8 cellular contexts compared by ENCODE assay signal in the genomic region with DNA sequence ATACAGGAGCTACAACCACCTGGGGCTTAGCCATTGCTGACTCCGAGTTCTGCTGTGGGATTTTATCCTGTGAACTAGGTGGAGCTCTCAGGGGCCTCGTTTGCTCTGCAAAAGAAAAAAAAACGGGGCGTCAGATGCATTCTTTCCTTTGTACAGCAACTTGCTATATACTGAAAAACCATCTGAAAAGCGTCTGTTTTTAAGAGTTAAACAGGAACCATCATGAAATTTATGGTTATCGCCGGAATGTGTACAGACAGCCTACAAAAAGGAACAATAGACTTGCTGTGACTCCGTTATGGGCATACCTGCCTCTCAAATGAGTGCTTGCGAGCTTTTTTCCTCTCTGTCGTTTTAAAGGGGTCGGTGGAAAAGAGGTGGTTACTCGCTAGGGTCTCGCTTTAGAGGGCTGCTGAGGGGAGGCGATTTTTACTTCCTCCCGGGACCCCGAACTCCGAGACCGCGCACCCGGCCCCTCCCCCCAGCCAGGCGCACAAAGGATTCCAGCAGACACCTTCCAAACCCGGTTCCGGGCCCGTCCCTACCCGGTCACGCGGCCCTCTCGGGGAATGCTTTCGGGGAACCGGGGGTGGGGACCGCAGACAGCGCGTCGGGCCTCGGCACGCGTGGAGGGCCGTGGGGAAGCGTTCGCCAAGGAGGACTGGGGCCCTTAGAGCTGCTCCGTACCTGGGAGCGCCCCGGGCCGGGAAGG. TPM values are rescaled to one million over a fixed set of nuclear protein-coding genes. Genes with fewer than 3 reads are reported as not detected.
DNase-seq lines count a peak whose midpoint lies in the region; ATAC-seq and TF ChIP-seq lines count a peak whose summit lies in the region.

No MANE protein-coding gene starts in this region.

- H3K9me3 Mint-ChIP-seq in activated B cell treated with CpG ODN at 0.5 μM for 24 hours: no peaks in the 10 kb centered on the region

- peaks cover 8% of the 10 kb centered on the region for H3K36me3 Mint-ChIP-seq in activated B cell treated with CpG ODN at 0.5 μM for 24 hours (ENCODE audit: low read depth)

- peak; percentile 48 for DNase-seq in G401 (ENCODE audit: low spot score)
- peak; percentile 20 for DNase-seq in NCI-H146 treated with DMSO at 0.1 percent for 48 hours (lab: John Stamatoyannopoulos, UW; ENCODE audit: unreplicated experiment)
- DNase-seq in activated B cell treated with CpG ODN at 0.5 μM for 24 hours: no peak
- peak; percentile 77 for DNase-seq in colonic mucosa
- DNase-seq in left lobe of liver (ENCODE audit: low spot score): peak; percentile 75
- peak; percentile 60 to 64 for DNase-seq in stimulated activated CD4-positive, alpha-beta T cell treated with anti-CD3 and anti-CD28 coated beads, Interleukin-2, amount 100 ng/mL, for 24 hours
- no peak for DNase-seq in COR-L47 (lab: John Stamatoyannopoulos, UW)

- H3K9me3 ChIP-seq in HEK293 (ENCODE audit: control insufficient read depth, insufficient read depth, low read depth, low read length): no peaks in the 10 kb centered on the region
- no peaks in the 10 kb centered on the region for H3K9me3 ChIP-seq in colonic mucosa

- H3K4me1 ChIP-seq in HEK293 (ENCODE audit: control insufficient read depth, insufficient read depth, low read length) (peaks cover 18% of the 10 kb centered on the region; the same call in 1 of the 2 replicates), colonic mucosa (peaks cover 15% of the 10 kb centered on the region)

- H3K4me3 ChIP-seq in HEK293 (ENCODE audit: low read depth, low read length) (peak overlapping the region; percentile 100), colonic mucosa (peak overlapping the region; percentile 78)

- POLR2A ChIA-PET in HEK293 (lab: Yijun Ruan, JAX) (interaction anchor here (0.8 to 2.3 kb wide), 4 partner anchors 41 to 131 kb away, joined by 3 to 15 read pairs (median 6); a partner anchor contains a TSS), activated B cell treated with CpG ODN at 0.5 μM for 24 hours (lab: Charles Lee) (interaction anchor here (0.6 to 4.4 kb wide), 8 partner anchors 41 to 607 kb away, joined by 3 to 59 read pairs (median 7); a partner anchor contains a TSS)

- H3K27me3 ChIP-seq in colonic mucosa: no peaks in the 10 kb centered on the region

- in situ Hi-C loops in G401 (cut with HindIII; ENCODE audit: low sequenced_read_pairs): no loop called here

- no peak for ATAC-seq in activated B cell treated with CpG ODN at 0.5 μM for 24 hours (ENCODE audit: low read depth)
- peak; percentile 59 for ATAC-seq in left lobe of liver

- CTCF ChIA-PET in HEK293 (lab: Yijun Ruan, JAX): interaction anchor here (0.6 to 2.4 kb wide), 4 partner anchors 32 to 170 kb away, joined by 3 to 12 read pairs (median 4); no protein-coding TSS in a partner anchor
- CTCF ChIA-PET in activated B cell treated with CpG ODN at 0.5 μM for 24 hours (lab: Charles Lee): interaction anchor here (0.9 to 3.3 kb wide), 3 partner anchors 41 to 73 kb away, joined by 3 to 19 read pairs (median 3); a partner anchor contains a TSS

- H3K36me3 ChIP-seq in HEK293 (ENCODE audit: control insufficient read depth in 2 of 2, insufficient read depth in 1 of 2, low read length in 2 of 2): peaks cover 39 to 42% of the 10 kb centered on the region in 2 experiments
- H3K36me3 ChIP-seq in colonic mucosa: no peaks in the 10 kb centered on the region

- H3K4me3 Mint-ChIP-seq in activated B cell treated with CpG ODN at 0.5 μM for 24 hours: peak overlapping the region; percentile 88

- H3K27ac ChIP-seq in HEK293 (ENCODE audit: extremely low read depth, low read depth, low read length): peak overlapping the region; percentile 97
- H3K27ac ChIP-seq in colonic mucosa: peak overlapping the region; percentile 99

- H3K4me1 Mint-ChIP-seq in activated B cell treated with CpG ODN at 0.5 μM for 24 hours: peaks cover 22% of the 10 kb centered on the region

- peak overlapping the region; percentile 73 to 88 for H3K9ac ChIP-seq in colonic mucosa (ENCODE audit: low read depth in 2 of 2, low read length in 2 of 2)

- H3K27me3 Mint-ChIP-seq in activated B cell treated with CpG ODN at 0.5 μM for 24 hours: no peaks in the 10 kb centered on the region

- H3K27ac Mint-ChIP-seq in activated B cell treated with CpG ODN at 0.5 μM for 24 hours: peak overlapping the region; percentile 88

- TF ChIP-seq CTCF in HEK293 (tag by site-specific recombination; IDR thresholded peaks at IDR 0.05) (no peak; the same call in 1 of the 2 replicates), activated B cell treated with CpG ODN at 0.5 μM for 24 hours (IDR thresholded peaks at IDR 0.05) (no peak), colonic mucosa (IDR thresholded peaks at IDR 0.05) (no peak)

- intact Hi-C loops in activated B cell treated with CpG ODN at 0.5 μM for 24 hours (cut with micrococcal nuclease) (loop anchor here (1.0 to 5.0 kb wide), 10 partner anchors 41 to 1652 kb away; a partner anchor contains a TSS), colonic mucosa (cut with DNase I) (loop anchor here (5.0 to 10.0 kb wide), 2 partner anchors 46 to 71 kb away; a partner anchor contains a TSS)

TF ChIP-seq in HEK293, 187 proteins besides CTCF, POLR2A, EP300 and RAD21 (continues in another document):
- TF ChIP-seq, protein P1, sequence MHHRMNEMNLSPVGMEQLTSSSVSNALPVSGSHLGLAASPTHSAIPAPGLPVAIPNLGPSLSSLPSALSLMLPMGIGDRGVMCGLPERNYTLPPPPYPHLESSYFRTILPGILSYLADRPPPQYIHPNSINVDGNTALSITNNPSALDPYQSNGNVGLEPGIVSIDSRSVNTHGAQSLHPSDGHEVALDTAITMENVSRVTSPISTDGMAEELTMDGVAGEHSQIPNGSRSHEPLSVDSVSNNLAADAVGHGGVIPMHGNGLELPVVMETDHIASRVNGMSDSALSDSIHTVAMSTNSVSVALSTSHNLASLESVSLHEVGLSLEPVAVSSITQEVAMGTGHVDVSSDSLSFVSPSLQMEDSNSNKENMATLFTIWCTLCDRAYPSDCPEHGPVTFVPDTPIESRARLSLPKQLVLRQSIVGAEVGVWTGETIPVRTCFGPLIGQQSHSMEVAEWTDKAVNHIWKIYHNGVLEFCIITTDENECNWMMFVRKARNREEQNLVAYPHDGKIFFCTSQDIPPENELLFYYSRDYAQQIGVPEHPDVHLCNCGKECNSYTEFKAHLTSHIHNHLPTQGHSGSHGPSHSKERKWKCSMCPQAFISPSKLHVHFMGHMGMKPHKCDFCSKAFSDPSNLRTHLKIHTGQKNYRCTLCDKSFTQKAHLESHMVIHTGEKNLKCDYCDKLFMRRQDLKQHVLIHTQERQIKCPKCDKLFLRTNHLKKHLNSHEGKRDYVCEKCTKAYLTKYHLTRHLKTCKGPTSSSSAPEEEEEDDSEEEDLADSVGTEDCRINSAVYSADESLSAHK (tag by site-specific recombination; IDR thresholded peaks at IDR 0.05): no peak
- TF ChIP-seq ZNF121 (tag by site-specific recombination; IDR thresholded peaks at IDR 0.05) (peak; percentile 76), ZFP37 (tag by site-specific recombination; IDR thresholded peaks at IDR 0.05) (peak; percentile 55; the same call in 1 of the 2 replicates), ZNF248 (tag by site-specific recombination; IDR thresholded peaks at IDR 0.05) (no peak), ZNF239 (tag by site-specific recombination; IDR thresholded peaks at IDR 0.05) (no peak), ZNF571 (tag by site-specific recombination; IDR thresholded peaks at IDR 0.05) (no peak), ZNF561 (tag by site-specific recombination; IDR thresholded peaks at IDR 0.05; ENCODE audit: borderline replicate concordance) (no peak), ZNF621 (tag by site-specific recombination; IDR thresholded peaks at IDR 0.05) (no peak), ZNF843 (tag by site-specific recombination; IDR thresholded peaks at IDR 0.05) (no peak), ZNF501 (tag by site-specific recombination; IDR thresholded peaks at IDR 0.05) (0 out of 2 replicates have a peak, but pooled peaks have one; percentile 27), ZSCAN23 (tag by site-specific recombination; IDR thresholded peaks at IDR 0.05) (no peak), OSR2 (tag by site-specific recombination; IDR thresholded peaks at IDR 0.05) (no peak), ZNF416 (tag by site-specific recombination; IDR thresholded peaks at IDR 0.05) (no peak), ZNF394 (tag by site-specific recombination; IDR thresholded peaks at IDR 0.05; ENCODE audit: borderline replicate concordance) (no peak)
- TF ChIP-seq, protein P2, sequence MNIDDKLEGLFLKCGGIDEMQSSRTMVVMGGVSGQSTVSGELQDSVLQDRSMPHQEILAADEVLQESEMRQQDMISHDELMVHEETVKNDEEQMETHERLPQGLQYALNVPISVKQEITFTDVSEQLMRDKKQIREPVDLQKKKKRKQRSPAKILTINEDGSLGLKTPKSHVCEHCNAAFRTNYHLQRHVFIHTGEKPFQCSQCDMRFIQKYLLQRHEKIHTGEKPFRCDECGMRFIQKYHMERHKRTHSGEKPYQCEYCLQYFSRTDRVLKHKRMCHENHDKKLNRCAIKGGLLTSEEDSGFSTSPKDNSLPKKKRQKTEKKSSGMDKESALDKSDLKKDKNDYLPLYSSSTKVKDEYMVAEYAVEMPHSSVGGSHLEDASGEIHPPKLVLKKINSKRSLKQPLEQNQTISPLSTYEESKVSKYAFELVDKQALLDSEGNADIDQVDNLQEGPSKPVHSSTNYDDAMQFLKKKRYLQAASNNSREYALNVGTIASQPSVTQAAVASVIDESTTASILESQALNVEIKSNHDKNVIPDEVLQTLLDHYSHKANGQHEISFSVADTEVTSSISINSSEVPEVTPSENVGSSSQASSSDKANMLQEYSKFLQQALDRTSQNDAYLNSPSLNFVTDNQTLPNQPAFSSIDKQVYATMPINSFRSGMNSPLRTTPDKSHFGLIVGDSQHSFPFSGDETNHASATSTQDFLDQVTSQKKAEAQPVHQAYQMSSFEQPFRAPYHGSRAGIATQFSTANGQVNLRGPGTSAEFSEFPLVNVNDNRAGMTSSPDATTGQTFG (tag by site-specific recombination; IDR thresholded peaks at IDR 0.05; ENCODE audit: borderline replicate concordance): no peak

RNA-seq across cellular contexts. Expression of a gene that starts 0.8 kb away (rescaled TPM):
- 119 and 135 TPM in 2 replicates for total RNA-seq in G401 (2014; rRNA removed; shearing (Covaris generic))
- 35.1 and 38.3 TPM in 2 replicates for total RNA-seq in activated B cell treated with CpG ODN at 0.5 μM for 24 hours
- 10 to 100 TPM; 53.1 to 65.6 TPM for total RNA-seq in colonic mucosa
- 32.8 TPM for total RNA-seq in left lobe of liver

RNA-seq across cellular contexts. Expression of a gene that starts 41.1 kb away (rescaled TPM):
- 6.8 and 14.1 TPM in 2 replicates for total RNA-seq in G401 (2014; rRNA removed; shearing (Covaris generic))
- total RNA-seq in activated B cell treated with CpG ODN at 0.5 μM for 24 hours (4.4 and 4.7 TPM in 2 replicates), colonic mucosa (1 to 10 TPM; 1.9 to 5.0 TPM), left lobe of liver (0.70 TPM)

RNA-seq across cellular contexts. Expression of a gene that starts 46.9 kb away (rescaled TPM):
- 13.4 and 18.1 TPM in 2 replicates for total RNA-seq in G401 (2014; rRNA removed; shearing (Covaris generic))
- total RNA-seq in activated B cell treated with CpG ODN at 0.5 μM for 24 hours (59.0 and 63.0 TPM in 2 replicates), colonic mucosa (100 to 1,000 TPM in 1 of 2 donors, 10 to 100 TPM in 1; 81.3 to 148 TPM), left lobe of liver (190 TPM)

Comparison
In these comparisons a context has a peak if more than half of its experiments do, and no peak if none do; other contexts are left out.
1. DNase-seq: peak in G401 (single experiment), NCI-H146 treated with DMSO at 0.1 percent for 48 hours (single experiment), colonic mucosa (single experiment), left lobe of liver (single experiment) and stimulated activated CD4-positive, alpha-beta T cell treated with anti-CD3 and anti-CD28 coated beads, Interleukin-2, amount 100 ng/mL, for 24 hours (2 of 2); none in activated B cell treated with CpG ODN at 0.5 μM for 24 hours (single experiment) and COR-L47 (single experiment).